14 cellular contexts compared by ENCODE assay signal in the genomic region with DNA sequence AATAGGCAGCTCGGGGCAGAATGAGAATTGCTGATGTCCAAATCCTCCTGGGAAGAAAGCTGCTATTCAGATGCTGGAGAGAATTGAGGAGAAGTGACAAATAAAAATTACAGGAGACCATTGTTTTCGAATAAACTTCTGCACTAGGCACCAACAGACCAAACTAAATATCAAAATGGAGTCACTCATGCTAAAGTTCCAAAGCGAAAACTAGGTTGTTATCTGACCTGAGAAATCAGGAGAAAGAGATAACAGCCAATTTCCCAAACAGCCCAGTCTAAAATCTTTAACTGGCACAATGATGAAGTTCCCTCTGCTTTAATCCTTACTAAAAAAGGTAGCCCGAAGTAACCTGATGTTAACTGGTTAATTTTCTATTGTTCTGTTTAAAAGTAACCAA.
DNase-seq lines count a peak whose midpoint lies in the region; ATAC-seq, FAIRE-seq and TF ChIP-seq lines count a peak whose summit lies in the region.
"Had no signal": no experiment of that assay in that cellular context is flagged by ENCODE, and none has a peak within 500 bp of the region (broad histone marks: within the 10 kb centered on the region; RNA-seq: fewer than 3 reads in every experiment).

No MANE protein-coding gene starts in this region.

- intact Hi-C loops in activated B cell treated with CpG ODN at 0.5 μM for 24 hours (cut with micrococcal nuclease): no loop called here

- H3K27ac Mint-ChIP-seq in activated B cell treated with CpG ODN at 0.5 μM for 24 hours: peak overlapping the region; percentile 61
- peak overlapping the region; percentile 32 to 77 (median 70) for H3K27ac Mint-ChIP-seq in naive B cell
- peak overlapping the region; percentile 53 for H3K27ac Mint-ChIP-seq in stimulated activated naive B cell treated with anti-CD40 and anti-IgM and Interleukin-4, amounts not matched to agents 10 μg/mL and 1 μg/mL and 100 μg/mL, for 72 hours
- no peak overlapping the region for H3K27ac Mint-ChIP-seq in activated CD8-positive, alpha-beta T cell treated with anti-CD3 and anti-CD28 coated beads, Interleukin-2, amount 10 ng/mL, durations not matched to agents 7 days and 5 days

- ATAC-seq in activated B cell treated with CpG ODN at 0.5 μM for 24 hours (ENCODE audit: low read depth) (no peak), naive B cell (ENCODE audit: low read depth in 2 of 2) (no peak)
- ATAC-seq in stimulated activated naive B cell treated with anti-CD40 and anti-IgM and Interleukin-4, amounts not matched to agents 10 μg/mL and 1 μg/mL and 100 μg/mL, for 72 hours (replicated peaks): no peak
- ATAC-seq in activated CD8-positive, alpha-beta T cell treated with anti-CD3 and anti-CD28 coated beads, Interleukin-2, amount 10 ng/mL, durations not matched to agents 7 days and 5 days: no peak

- H3K27me3 Mint-ChIP-seq in activated B cell treated with CpG ODN at 0.5 μM for 24 hours (no peaks in the 10 kb centered on the region), naive B cell (no peaks in the 10 kb centered on the region)
- no peaks in the 10 kb centered on the region for H3K27me3 Mint-ChIP-seq in stimulated activated naive B cell treated with anti-CD40 and anti-IgM and Interleukin-4, amounts not matched to agents 10 μg/mL and 1 μg/mL and 100 μg/mL, for 72 hours
- no peaks in the 10 kb centered on the region for H3K27me3 Mint-ChIP-seq in activated CD8-positive, alpha-beta T cell treated with anti-CD3 and anti-CD28 coated beads, Interleukin-2, amount 10 ng/mL, durations not matched to agents 7 days and 5 days (ENCODE audit: low read depth)
- H3K27me3 Mint-ChIP-seq: IgD-negative memory B cell had no signal

- no peak for DNase-seq in GM12892 (ENCODE audit: insufficient read length)
- DNase-seq in activated B cell treated with CpG ODN at 0.5 μM for 24 hours: no peak
- no peak for DNase-seq in naive B cell
- DNase-seq in stimulated activated naive B cell treated with anti-CD40 and anti-IgM and Interleukin-4, amounts not matched to agents 10 μg/mL and 1 μg/mL and 100 μg/mL, for 72 hours: no peak
- no peak for DNase-seq in NCI-H345 treated with DMSO at 0.1 percent for 48 hours (lab: John Stamatoyannopoulos, UW; ENCODE audit: unreplicated experiment)
- DNase-seq in activated CD8-positive, alpha-beta T cell treated with anti-CD3 and anti-CD28 coated beads, Interleukin-2, amount 10 ng/mL, durations not matched to agents 7 days and 5 days: no peak
- no peak for DNase-seq in cortex of kidney (lab: John Stamatoyannopoulos, UW)
- DNase-seq: Calu3, DMS 273 treated with DMSO at 0.1 percent for 48 hours, GOT3, H9 had no signal

- H3K36me3 Mint-ChIP-seq in activated B cell treated with CpG ODN at 0.5 μM for 24 hours (ENCODE audit: low read depth): peaks cover 62% of the 10 kb centered on the region
- H3K36me3 Mint-ChIP-seq in naive B cell: peaks cover 18 to 30% of the 10 kb centered on the region in 2 donors
- peaks cover 19 to 37% of the 10 kb centered on the region in 2 donors for H3K36me3 Mint-ChIP-seq in stimulated activated naive B cell treated with anti-CD40 and anti-IgM and Interleukin-4, amounts not matched to agents 10 μg/mL and 1 μg/mL and 100 μg/mL, for 72 hours
- H3K36me3 Mint-ChIP-seq in activated CD8-positive, alpha-beta T cell treated with anti-CD3 and anti-CD28 coated beads, Interleukin-2, amount 10 ng/mL, durations not matched to agents 7 days and 5 days (ENCODE audit: low read depth): peaks cover 33% of the 10 kb centered on the region

- POLR2A ChIA-PET in activated B cell treated with CpG ODN at 0.5 μM for 24 hours (lab: Charles Lee): no interaction called here
- POLR2A ChIA-PET in activated CD8-positive, alpha-beta T cell treated with anti-CD3 and anti-CD28 coated beads, Interleukin-2, amount 10 ng/mL, durations not matched to agents 7 days and 5 days (lab: Charles Lee): no interaction called here

- CTCF ChIA-PET in activated B cell treated with CpG ODN at 0.5 μM for 24 hours (lab: Charles Lee): no interaction called here
- CTCF ChIA-PET in activated CD8-positive, alpha-beta T cell treated with anti-CD3 and anti-CD28 coated beads, Interleukin-2, amount 10 ng/mL, durations not matched to agents 7 days and 5 days (lab: Charles Lee): interaction anchor here (1.0 to 2.5 kb wide), 2 partner anchors 8 to 156 kb away, joined by 4 to 8 read pairs; no protein-coding TSS in a partner anchor

- H3K9me3 Mint-ChIP-seq in activated B cell treated with CpG ODN at 0.5 μM for 24 hours (no peaks in the 10 kb centered on the region), naive B cell (peaks cover 0 to 2% (median 0%) of the 10 kb centered on the region in 7 donors)
- no peaks in the 10 kb centered on the region for H3K9me3 Mint-ChIP-seq in stimulated activated naive B cell treated with anti-CD40 and anti-IgM and Interleukin-4, amounts not matched to agents 10 μg/mL and 1 μg/mL and 100 μg/mL, for 72 hours
- H3K9me3 Mint-ChIP-seq in activated CD8-positive, alpha-beta T cell treated with anti-CD3 and anti-CD28 coated beads, Interleukin-2, amount 10 ng/mL, durations not matched to agents 7 days and 5 days (ENCODE audit: insufficient read depth): no peaks in the 10 kb centered on the region
- H3K9me3 Mint-ChIP-seq: H9, IgD-negative memory B cell had no signal

- H3K4me3 Mint-ChIP-seq in activated B cell treated with CpG ODN at 0.5 μM for 24 hours (no peak overlapping the region), naive B cell (no peak overlapping the region)
- H3K4me3 Mint-ChIP-seq in stimulated activated naive B cell treated with anti-CD40 and anti-IgM and Interleukin-4, amounts not matched to agents 10 μg/mL and 1 μg/mL and 100 μg/mL, for 72 hours: no peak overlapping the region
- no peak overlapping the region for H3K4me3 Mint-ChIP-seq in activated CD8-positive, alpha-beta T cell treated with anti-CD3 and anti-CD28 coated beads, Interleukin-2, amount 10 ng/mL, durations not matched to agents 7 days and 5 days
- H3K4me3 Mint-ChIP-seq: H9 had no signal

- H3K4me1 Mint-ChIP-seq in activated B cell treated with CpG ODN at 0.5 μM for 24 hours (peaks cover 30% of the 10 kb centered on the region), naive B cell (peaks cover 25 to 51% (median 27%) of the 10 kb centered on the region in 3 donors)
- peaks cover 23 to 25% of the 10 kb centered on the region in 2 donors for H3K4me1 Mint-ChIP-seq in stimulated activated naive B cell treated with anti-CD40 and anti-IgM and Interleukin-4, amounts not matched to agents 10 μg/mL and 1 μg/mL and 100 μg/mL, for 72 hours
- peaks cover 18% of the 10 kb centered on the region for H3K4me1 Mint-ChIP-seq in activated CD8-positive, alpha-beta T cell treated with anti-CD3 and anti-CD28 coated beads, Interleukin-2, amount 10 ng/mL, durations not matched to agents 7 days and 5 days (ENCODE audit: low read depth)
- H3K4me1 Mint-ChIP-seq: H9 had no signal

- FAIRE-seq in GM12892 (lab: Jason Lieb, UNC): peak; percentile 36
- FAIRE-seq: A204.1, GM18507 had no signal

- TF ChIP-seq CTCF in activated B cell treated with CpG ODN at 0.5 μM for 24 hours (IDR thresholded peaks at IDR 0.05): no peak

- no peak for TF ChIP-seq POLR2A in GM12892 (IDR thresholded peaks at IDR 0.05; ENCODE audit: low read depth, low read length)
